Comparison of ENCODE assay signal across 1 cellular context in the genomic region with DNA sequence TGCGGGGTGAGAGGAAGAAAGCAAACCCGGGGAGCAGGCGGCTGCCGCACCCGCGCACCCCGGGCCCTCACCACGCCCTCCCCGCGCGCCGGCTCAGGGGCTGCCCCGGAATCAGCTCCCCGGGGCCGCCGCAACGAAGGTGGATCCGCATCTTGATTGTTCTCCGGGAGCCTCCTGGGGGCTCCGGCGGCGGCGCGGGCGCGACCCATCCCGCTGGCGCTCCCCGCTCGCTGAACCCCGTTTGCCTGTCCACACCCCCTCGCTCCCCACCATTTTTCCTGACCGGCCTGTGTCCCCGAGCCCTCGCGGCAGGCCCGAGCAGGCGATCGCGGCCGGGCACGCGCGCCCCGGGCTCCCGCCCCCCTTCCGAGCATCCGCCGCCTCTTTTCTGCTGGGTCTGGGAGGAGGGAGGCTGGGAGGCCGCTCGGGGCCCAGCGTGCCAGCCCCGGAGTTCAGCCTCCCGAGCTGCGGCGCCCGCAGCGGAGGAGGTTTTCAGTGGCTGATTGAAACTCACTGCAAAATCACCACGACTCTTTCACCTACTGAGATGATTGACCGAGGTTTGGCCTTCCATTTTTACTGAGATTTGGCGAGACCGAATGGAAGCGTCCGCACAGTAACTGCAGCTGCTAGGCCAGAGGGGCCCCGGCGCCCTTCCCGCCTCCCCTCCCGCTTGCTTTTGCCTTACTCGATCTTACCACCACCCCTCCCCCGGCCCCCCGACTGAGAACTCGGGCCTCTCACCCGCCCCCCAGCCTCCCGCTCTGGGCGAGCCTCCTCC.
TF ChIP-seq lines count a peak whose summit lies in the region.

No MANE protein-coding gene starts in this region.

TF ChIP-seq in GM12878, 131 proteins besides CTCF, POLR2A, EP300 and RAD21:
- no peak for TF ChIP-seq ZNF384 (IDR thresholded peaks at IDR 0.05; ENCODE audit: borderline replicate concordance, low read depth, low read length)
- no peak for TF ChIP-seq ZNF217 (IDR thresholded peaks at IDR 0.05)
- no peak for TF ChIP-seq MEF2A (IDR thresholded peaks at IDR 0.05; ENCODE audit: insufficient read depth, low read depth, low read length)
- TF ChIP-seq ETV6 (conservative IDR thresholded peaks at IDR 0.05 in 1 of 2, IDR thresholded peaks at IDR 0.05 in 1 of 2; ENCODE audit: borderline replicate concordance in 1 of 2, low read depth in 1 of 2), result no peak
- TF ChIP-seq MEF2B (IDR thresholded peaks at IDR 0.05; ENCODE audit: partially characterized antibody, poor library complexity, severe bottlenecking), result no peak
- no peak for TF ChIP-seq NR2C2 (IDR thresholded peaks at IDR 0.05; ENCODE audit: borderline replicate concordance, control insufficient read depth, insufficient read length, low read depth)
- no peak for TF ChIP-seq BMI1 (IDR thresholded peaks at IDR 0.05; ENCODE audit: borderline replicate concordance)
